ENCODE assay signal across 16 cellular contexts in the genomic region with DNA sequence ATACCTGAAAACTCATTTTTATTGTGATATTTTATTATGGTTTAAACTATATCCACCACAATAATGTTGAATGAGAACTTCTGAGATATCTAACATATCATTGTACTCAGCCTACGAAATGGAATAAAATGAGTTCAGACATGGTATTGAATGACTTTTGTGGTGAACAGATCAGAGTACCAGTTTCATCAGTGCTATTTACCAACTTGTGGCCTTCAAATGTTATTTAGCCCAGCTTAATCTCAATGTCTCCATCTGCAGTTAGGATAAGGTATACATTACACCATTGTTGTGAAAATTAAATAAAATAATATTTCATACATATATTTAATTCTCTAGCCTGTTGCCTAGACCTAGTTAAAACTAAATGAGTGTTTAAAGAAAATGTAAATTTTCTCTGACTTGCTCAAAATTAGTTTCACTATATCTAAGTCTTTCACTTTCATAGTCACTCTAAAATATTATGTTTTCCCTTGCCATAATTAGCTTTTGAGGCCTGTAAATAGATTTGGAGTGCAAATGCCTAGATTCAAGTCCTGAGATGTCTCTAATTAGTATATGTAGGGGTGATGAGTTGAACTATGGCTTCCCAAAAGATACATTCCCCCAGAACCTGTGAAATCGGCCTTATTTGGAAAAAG.
DNase-seq lines count a peak whose midpoint lies in the region; ATAC-seq, FAIRE-seq and TF ChIP-seq lines count a peak whose summit lies in the region.
"Had no signal": no experiment of that assay in that cellular context is flagged by ENCODE, and none has a peak within 500 bp of the region (broad histone marks: within the 10 kb centered on the region; RNA-seq: fewer than 3 reads in every experiment).

No MANE protein-coding gene starts in this region.

- no peaks in the 10 kb centered on the region for H4K20me1 ChIP-seq in HepG2 (ENCODE audit: insufficient read depth, low read length)

- H3K4me1 ChIP-seq in liver (ENCODE audit: control insufficient read depth in 4 of 4, insufficient read depth in 4 of 4, low read length in 3 of 4) (no peaks in the 10 kb centered on the region), HepG2 (ENCODE audit: insufficient read depth, low read length) (no peaks in the 10 kb centered on the region)
- H3K4me1 ChIP-seq: A549, heart right ventricle, parathyroid adenoma had no signal

- no peaks in the 10 kb centered on the region for H3K4me1 Mint-ChIP-seq in stimulated activated memory B cell treated with anti-CD40 and anti-IgM and Interleukin-4, amounts not matched to agents 10 μg/mL and 1 μg/mL and 100 μg/mL, for 72 hours

- no peaks in the 10 kb centered on the region for H3K36me3 Mint-ChIP-seq in stimulated activated memory B cell treated with anti-CD40 and anti-IgM and Interleukin-4, amounts not matched to agents 10 μg/mL and 1 μg/mL and 100 μg/mL, for 72 hours

- no peak overlapping the region for H3K27ac Mint-ChIP-seq in stimulated activated memory B cell treated with anti-CD40 and anti-IgM and Interleukin-4, amounts not matched to agents 10 μg/mL and 1 μg/mL and 100 μg/mL, for 72 hours
- H3K27ac Mint-ChIP-seq: stimulated activated naive CD8-positive, alpha-beta T cell treated with anti-CD3 and anti-CD28 coated beads, Interleukin-15, Interleukin-2, amounts not matched to agents 100 ng/mL and 50 ng/mL, for 24 hours had no signal

- H3K4me3 ChIP-seq in liver (ENCODE audit: low read depth in 1 of 3, low read length in 3 of 3): no peak overlapping the region
- no peak overlapping the region for H3K4me3 ChIP-seq in HepG2 (replicated peaks in 1 of 3; ENCODE audit: insufficient read depth in 1 of 3, low read depth in 2 of 3, low read length in 3 of 3)
- H3K4me3 ChIP-seq in LNCaP clone FGC (ENCODE audit: low read depth, low read length): no peak overlapping the region
- H3K4me3 ChIP-seq: A549, heart right ventricle, K562 had no signal

- TF ChIP-seq RAD21 in liver (IDR thresholded peaks at IDR 0.05): peak; percentile 62 to 63
- TF ChIP-seq RAD21 in HepG2 (CRISPR knock-in tag; IDR thresholded peaks at IDR 0.05): no peak

- TF ChIP-seq CTCF in liver (IDR thresholded peaks at IDR 0.05; ENCODE audit: low read depth, low read length, missing input control): no peak
- TF ChIP-seq CTCF in HepG2 (CRISPR knock-in tag; IDR thresholded peaks at IDR 0.05): no peak
- peak; percentile 16; the same call in 1 of the 2 replicates for TF ChIP-seq CTCF in LNCaP clone FGC (IDR thresholded peaks at IDR 0.05; ENCODE audit: control insufficient read depth, extremely low read depth, insufficient read depth)

- H3K9ac ChIP-seq in liver (ENCODE audit: low read depth in 1 of 2, low read length in 2 of 2): no peak overlapping the region
- H3K9ac ChIP-seq in HepG2 (ENCODE audit: insufficient read depth, low read depth, low read length): no peak overlapping the region
- H3K9ac ChIP-seq: parathyroid adenoma had no signal

- no peak overlapping the region for H2AFZ ChIP-seq in HepG2 (ENCODE audit: low read length)
- H2AFZ ChIP-seq: parathyroid adenoma had no signal

- intact Hi-C loops in HepG2 (cut with micrococcal nuclease; ENCODE audit: unreplicated experiment): no loop called here

- H3K36me3 ChIP-seq in liver (ENCODE audit: control insufficient read depth in 4 of 4, insufficient read depth in 3 of 4, low read depth in 1 of 4, low read length in 3 of 4) (no peaks in the 10 kb centered on the region), HepG2 (replicated peaks in 1 of 2; ENCODE audit: control insufficient read depth in 1 of 2, insufficient read depth in 2 of 2, low read length in 2 of 2) (no peaks in the 10 kb centered on the region)
- H3K36me3 ChIP-seq: heart right ventricle had no signal

- 71% methylated on average over 2 of the region's 2 CpGs for WGBS in liver
- 3% methylated on average over 2 of the region's 2 CpGs for WGBS in HepG2 (ENCODE audit: low lambda C conversion rate)

- POLR2A ChIA-PET in HepG2 (lab: Yijun Ruan, JAX): no interaction called here

- CTCF ChIA-PET in HepG2 (lab: Yijun Ruan, JAX; ENCODE audit: low intra/inter-chr PET ratio, low total read pairs): no interaction called here

- DNase-seq in HepG2 (ENCODE audit: low spot score) (no peak), LNCaP clone FGC (ENCODE audit: low read depth) (no peak), OCI-M2 (lab: John Stamatoyannopoulos, UW; ENCODE audit: unreplicated experiment) (no peak)
- DNase-seq: activated T-cell treated with anti-CD3 and anti-CD28 coated beads for 4 hours, DMS153, heart right ventricle had no signal

- H3K27me3 ChIP-seq in liver (ENCODE audit: control insufficient read depth in 4 of 4, insufficient read depth in 4 of 4, low read length in 3 of 4) (no peaks in the 10 kb centered on the region), HepG2 (ENCODE audit: control insufficient read depth in 1 of 2, insufficient read depth in 2 of 2, low read length in 2 of 2) (no peaks in the 10 kb centered on the region)
- H3K27me3 ChIP-seq: heart right ventricle had no signal

- no peaks in the 10 kb centered on the region for H3K9me3 Mint-ChIP-seq in stimulated activated memory B cell treated with anti-CD40 and anti-IgM and Interleukin-4, amounts not matched to agents 10 μg/mL and 1 μg/mL and 100 μg/mL, for 72 hours

- no peaks in the 10 kb centered on the region for H3K79me2 ChIP-seq in HepG2 (ENCODE audit: insufficient read depth, low read length)
- H3K79me2 ChIP-seq: parathyroid adenoma had no signal

- in situ Hi-C loops in HepG2 (cut with HindIII; ENCODE audit: extremely low pct_ligation_motif_present, low pct_unique_long_range_greater_than_20kb): no loop called here

- ATAC-seq in HepG2 (no peak), HG02981 (IDR thresholded peaks at IDR 0.05; ENCODE audit: unreplicated experiment) (peak; percentile 72), GM21528 (IDR thresholded peaks at IDR 0.05; ENCODE audit: low FRiP score, unreplicated experiment) (no peak), GM21515 (IDR thresholded peaks at IDR 0.05; ENCODE audit: unreplicated experiment) (no peak)
- ATAC-seq in stimulated activated memory B cell treated with anti-CD40 and anti-IgM and Interleukin-4, amounts not matched to agents 10 μg/mL and 1 μg/mL and 100 μg/mL, for 72 hours: no peak
- ATAC-seq: A549, heart right ventricle, K562 had no signal

- no TSS peak for BruUV-seq in HepG2 (replicated peaks; lab: Mats Ljungman, UMichigan)

- H3K4me3 Mint-ChIP-seq in stimulated activated memory B cell treated with anti-CD40 and anti-IgM and Interleukin-4, amounts not matched to agents 10 μg/mL and 1 μg/mL and 100 μg/mL, for 72 hours: no peak overlapping the region
- H3K4me3 Mint-ChIP-seq: stimulated activated naive CD8-positive, alpha-beta T cell treated with anti-CD3 and anti-CD28 coated beads, Interleukin-15, Interleukin-2, amounts not matched to agents 100 ng/mL and 50 ng/mL, for 24 hours had no signal

- H3K4me2 ChIP-seq in HepG2 (ENCODE audit: low read depth, low read length): no peak overlapping the region
- H3K4me2 ChIP-seq: A549 had no signal

- H3K9me3 ChIP-seq in liver (ENCODE audit: control insufficient read depth in 4 of 4, low read length in 3 of 4): no peaks in the 10 kb centered on the region
- H3K9me3 ChIP-seq in HepG2 (ENCODE audit: low read length): peaks cover 12% of the 10 kb centered on the region
- H3K9me3 ChIP-seq: A549 had no signal

- FAIRE-seq in HepG2 (lab: Jason Lieb, UNC): no peak
- FAIRE-seq: A549, astrocyte, K562 had no signal

- H3K27me3 Mint-ChIP-seq in stimulated activated memory B cell treated with anti-CD40 and anti-IgM and Interleukin-4, amounts not matched to agents 10 μg/mL and 1 μg/mL and 100 μg/mL, for 72 hours: no peaks in the 10 kb centered on the region
- H3K27me3 Mint-ChIP-seq: stimulated activated naive CD8-positive, alpha-beta T cell treated with anti-CD3 and anti-CD28 coated beads, Interleukin-15, Interleukin-2, amounts not matched to agents 100 ng/mL and 50 ng/mL, for 24 hours had no signal

- TF ChIP-seq EP300 in HepG2 (IDR thresholded peaks at IDR 0.05; ENCODE audit: low read depth in 2 of 2, low read length in 2 of 2): no peak
- no peak for TF ChIP-seq EP300 in HepG2 (CRISPR knock-in tag; IDR thresholded peaks at IDR 0.05; ENCODE audit: borderline replicate concordance)

- no peak for TF ChIP-seq POLR2A in HepG2 (IDR thresholded peaks at IDR 0.05; ENCODE audit: insufficient read depth in 1 of 2, low read depth in 2 of 2, low read length in 2 of 2)

- no peak overlapping the region for H3K27ac ChIP-seq in liver (ENCODE audit: low read depth in 1 of 2, low read length in 2 of 2)
- H3K27ac ChIP-seq in HepG2 (ENCODE audit: extremely low read length, insufficient read depth, low read length): no peak overlapping the region
- H3K27ac ChIP-seq: A549, heart right ventricle, parathyroid adenoma had no signal

TF ChIP-seq in liver, 16 proteins besides CTCF, POLR2A, EP300 and RAD21 (continues in another document):
- TF ChIP-seq GABPA (IDR thresholded peaks at IDR 0.05 in 1 of 2, conservative IDR thresholded peaks at IDR 0.05 in 1 of 2) (no peak), RXRA (IDR thresholded peaks at IDR 0.05) (no peak), NR2F2 (IDR thresholded peaks at IDR 0.05) (no peak), FOXA1 (IDR thresholded peaks at IDR 0.05) (no peak), YY1 (IDR thresholded peaks at IDR 0.05) (no peak), HNF4A (conservative IDR thresholded peaks at IDR 0.05) (no peak), TAF1 (conservative IDR thresholded peaks at IDR 0.05) (no peak), EGR1 (IDR thresholded peaks at IDR 0.05; ENCODE audit: low read depth in 2 of 2) (no peak)

TF ChIP-seq in HepG2, 621 proteins besides CTCF, POLR2A, EP300 and RAD21 (continues in another document):
- TF ChIP-seq NFYB (CRISPR knock-in tag; IDR thresholded peaks at IDR 0.05): no peak
- TF ChIP-seq ZNF839 (CRISPR knock-in tag; IDR thresholded peaks at IDR 0.05; ENCODE audit: borderline replicate concordance): no peak
- no peak for TF ChIP-seq EEA1 (CRISPR knock-in tag; IDR thresholded peaks at IDR 0.05; ENCODE audit: borderline replicate concordance)
- TF ChIP-seq, protein P1, sequence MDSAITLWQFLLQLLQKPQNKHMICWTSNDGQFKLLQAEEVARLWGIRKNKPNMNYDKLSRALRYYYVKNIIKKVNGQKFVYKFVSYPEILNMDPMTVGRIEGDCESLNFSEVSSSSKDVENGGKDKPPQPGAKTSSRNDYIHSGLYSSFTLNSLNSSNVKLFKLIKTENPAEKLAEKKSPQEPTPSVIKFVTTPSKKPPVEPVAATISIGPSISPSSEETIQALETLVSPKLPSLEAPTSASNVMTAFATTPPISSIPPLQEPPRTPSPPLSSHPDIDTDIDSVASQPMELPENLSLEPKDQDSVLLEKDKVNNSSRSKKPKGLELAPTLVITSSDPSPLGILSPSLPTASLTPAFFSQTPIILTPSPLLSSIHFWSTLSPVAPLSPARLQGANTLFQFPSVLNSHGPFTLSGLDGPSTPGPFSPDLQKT (CRISPR knock-in tag; IDR thresholded peaks at IDR 0.05; ENCODE audit: borderline replicate concordance): no peak
